8 cellular contexts compared by ENCODE assay signal in genomic region chr7:129607471-129608120, GRCh38. TPM values are rescaled to one million over a fixed set of nuclear protein-coding genes. Genes with fewer than 3 reads are reported as not detected.
DNase-seq lines count a peak whose midpoint lies in the region; ATAC-seq and TF ChIP-seq lines count a peak whose summit lies in the region.

No MANE protein-coding gene starts in this region.

- no peaks in the 10 kb centered on the region for H3K27me3 Mint-ChIP-seq in activated B cell treated with CpG ODN at 0.5 μM for 24 hours

- no peak for ATAC-seq in activated B cell treated with CpG ODN at 0.5 μM for 24 hours (ENCODE audit: low read depth)
- ATAC-seq in GM19035 (IDR thresholded peaks at IDR 0.05; ENCODE audit: unreplicated experiment): no peak

- no peaks in the 10 kb centered on the region for H3K9me3 Mint-ChIP-seq in activated B cell treated with CpG ODN at 0.5 μM for 24 hours

- no peak for TF ChIP-seq CTCF in activated B cell treated with CpG ODN at 0.5 μM for 24 hours (IDR thresholded peaks at IDR 0.05)

- peak overlapping the region; percentile 85 for H3K27ac Mint-ChIP-seq in activated B cell treated with CpG ODN at 0.5 μM for 24 hours

- no peak overlapping the region for H3K4me3 Mint-ChIP-seq in activated B cell treated with CpG ODN at 0.5 μM for 24 hours

- CTCF ChIA-PET in activated B cell treated with CpG ODN at 0.5 μM for 24 hours (lab: Charles Lee): no interaction called here

- peaks cover 20% of the 10 kb centered on the region for H3K36me3 Mint-ChIP-seq in activated B cell treated with CpG ODN at 0.5 μM for 24 hours (ENCODE audit: low read depth)

- DNase-seq in NCI-H1417 (lab: John Stamatoyannopoulos, UW) (peak; percentile 14 to 41 (median 19)), NCI-H1417 treated with DMSO at 0.1 percent for 48 hours (lab: John Stamatoyannopoulos, UW) (no peak), Kasumi-1 (lab: John Stamatoyannopoulos, UW) (peak; percentile 48 to 69), activated B cell treated with CpG ODN at 0.5 μM for 24 hours (no peak), fibroblast of gingiva (ENCODE audit: low read depth) (peak; percentile 12), amygdala (lab: John Stamatoyannopoulos, UW) (no peak)
- peak; percentile 49 for DNase-seq in stimulated activated CD4-positive, alpha-beta T cell treated with anti-CD3 and anti-CD28 coated beads, Interleukin-4, amount 100 ng/mL, for 1 hour

- H3K4me1 Mint-ChIP-seq in activated B cell treated with CpG ODN at 0.5 μM for 24 hours: peaks cover 40% of the 10 kb centered on the region

- intact Hi-C loops in activated B cell treated with CpG ODN at 0.5 μM for 24 hours (cut with micrococcal nuclease): no loop called here

- POLR2A ChIA-PET in activated B cell treated with CpG ODN at 0.5 μM for 24 hours (lab: Charles Lee): interaction anchor here (0.7 to 1.0 kb wide), 2 partner anchors 12 to 1465 kb away, joined by 3 read pairs; no protein-coding TSS in a partner anchor

RNA-seq across cellular contexts. Expression of gene NRF1, which starts 3.9 kb away (rescaled TPM):
- total RNA-seq in activated B cell treated with CpG ODN at 0.5 μM for 24 hours: 27.4 and 29.8 TPM in 2 replicates

Comparison
In these comparisons a context has a peak if more than half of its experiments do, and no peak if none do; other contexts are left out.
1. DNase-seq: peak in NCI-H1417 (3 of 3), Kasumi-1 (2 of 2), fibroblast of gingiva (single experiment) and stimulated activated CD4-positive, alpha-beta T cell treated with anti-CD3 and anti-CD28 coated beads, Interleukin-4, amount 100 ng/mL, for 1 hour (single experiment); none in NCI-H1417 treated with DMSO at 0.1 percent for 48 hours (single experiment), activated B cell treated with CpG ODN at 0.5 μM for 24 hours (single experiment) and amygdala (0 of 56).